Comparison of ENCODE assay signal across 8 cellular contexts in the genomic region with DNA sequence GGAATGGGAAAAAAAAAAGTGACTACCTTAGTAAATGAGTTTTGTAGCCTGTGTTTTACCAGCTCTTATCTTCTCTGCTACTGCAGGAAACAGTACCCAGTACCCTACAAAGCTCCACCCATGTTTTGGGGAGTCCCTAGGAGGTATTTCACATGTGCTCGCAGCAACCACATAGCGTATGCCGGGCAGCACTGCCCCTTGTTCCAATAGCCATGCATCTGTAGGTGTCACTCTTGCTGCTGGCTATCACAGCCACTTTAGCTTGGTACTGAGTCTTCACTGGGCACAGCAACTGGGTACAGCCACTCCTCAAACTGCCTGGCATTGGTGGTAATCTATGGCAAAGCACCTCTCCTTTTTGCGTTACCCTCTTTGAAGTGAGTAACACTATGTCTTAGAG. TPM values are rescaled to one million over a fixed set of nuclear protein-coding genes. Genes with fewer than 3 reads are reported as not detected.
DNase-seq lines count a peak whose midpoint lies in the region; ATAC-seq and TF ChIP-seq lines count a peak whose summit lies in the region.

No MANE protein-coding gene starts in this region.

- H3K4me3 ChIP-seq in SK-N-SH (ENCODE audit: low read depth in 2 of 2, low read length in 1 of 2) (no peak overlapping the region), astrocyte of the spinal cord (ENCODE audit: low read depth, low read length) (no peak overlapping the region)

- H3K9me3 ChIP-seq in SK-N-SH = no peaks in the 10 kb centered on the region

- POLR2A ChIA-PET in SK-N-SH (lab: Yijun Ruan, JAX) = no interaction called here

- peaks cover 7 to 10% of the 10 kb centered on the region in 2 experiments for H3K36me3 ChIP-seq in SK-N-SH (replicated peaks in 1 of 2; ENCODE audit: control insufficient read depth in 1 of 2, insufficient read depth in 2 of 2, low read length in 1 of 2)

- TF ChIP-seq EP300 in SK-N-SH (IDR thresholded peaks at IDR 0.05; ENCODE audit: borderline replicate concordance in 1 of 2, low read depth in 1 of 2, low read length in 1 of 2) = no peak

- no peaks in the 10 kb centered on the region for H3F3A ChIP-seq in SK-N-SH (replicated peaks; ENCODE audit: insufficient read depth)

- no peaks in the 10 kb centered on the region for H3K27me3 ChIP-seq in SK-N-SH (ENCODE audit: insufficient read depth)

- peak; percentile 56 for TF ChIP-seq RAD21 in SK-N-SH (IDR thresholded peaks at IDR 0.05; ENCODE audit: low read length)

- WGBS in SK-N-SH (ENCODE audit: low lambda C conversion rate) = 76% methylated on average over 4 of the region's 4 CpGs

- TF ChIP-seq CTCF in SK-N-SH (IDR thresholded peaks at IDR 0.05) = no peak
- TF ChIP-seq CTCF in astrocyte of the spinal cord (IDR thresholded peaks at IDR 0.05; ENCODE audit: low read depth, low read length) = peak; percentile 13

- no peak overlapping the region for H2AFZ ChIP-seq in SK-N-SH (ENCODE audit: low read depth)

- in situ Hi-C loops in astrocyte of the spinal cord (cut with HindIII; ENCODE audit: low sequenced_read_pairs) = no loop called here

- H3K9me2 ChIP-seq in SK-N-SH = no peaks in the 10 kb centered on the region

- no peak overlapping the region for H3K9ac ChIP-seq in SK-N-SH

- CTCF ChIA-PET in SK-N-SH (lab: Yijun Ruan, JAX) = interaction anchor here (1.1 to 2.3 kb wide), 3 partner anchors 13 to 355 kb away, joined by 3 to 11 read pairs (median 3); no protein-coding TSS in a partner anchor

- no peak overlapping the region for H3K27ac ChIP-seq in SK-N-SH (ENCODE audit: low read depth in 2 of 2, low read length in 1 of 2)

- H3K4me2 ChIP-seq in SK-N-SH = no peak overlapping the region

- no peak for ATAC-seq in SK-N-SH treated with all-trans-retinoic acid at 6 μM for 48 hours

- H3K4me1 ChIP-seq in SK-N-SH (ENCODE audit: control insufficient read depth in 1 of 2, insufficient read depth in 2 of 2, low read depth in 1 of 2, low read length in 1 of 2) = peaks cover 7 to 21% of the 10 kb centered on the region in 2 experiments; a peak in 2 of 4 replicates

- H3K79me2 ChIP-seq in SK-N-SH (ENCODE audit: insufficient read depth) = peaks cover 9% of the 10 kb centered on the region; the same call in 1 of the 2 replicates

- DNase-seq in SK-N-SH = peak; percentile 19
- DNase-seq in NCI-H1930 (lab: John Stamatoyannopoulos, UW) = peak; percentile 33 to 49
- DNase-seq in astrocyte of the spinal cord (ENCODE audit: low read depth, low spot score) = no peak
- DNase-seq in pons (ENCODE audit: low spot score) = peak; percentile 48
- no peak for DNase-seq in SKM-1 (lab: John Stamatoyannopoulos, UW; ENCODE audit: unreplicated experiment)
- DNase-seq in NCI-H1048 (lab: John Stamatoyannopoulos, UW) = no peak
- no peak for DNase-seq in glomerular visceral epithelial cell (ENCODE audit: extremely low spot score)

- no peaks in the 10 kb centered on the region for H4K20me1 ChIP-seq in SK-N-SH (ENCODE audit: insufficient read depth)

TF ChIP-seq in SK-N-SH, 30 proteins besides CTCF, POLR2A, EP300 and RAD21 (continues in another document):
- no peak for TF ChIP-seq MEF2A (IDR thresholded peaks at IDR 0.05; ENCODE audit: borderline replicate concordance, low read depth)
- TF ChIP-seq YY1 (IDR thresholded peaks at IDR 0.05; ENCODE audit: low read depth) = no peak
- no peak for TF ChIP-seq JUND (IDR thresholded peaks at IDR 0.05)
- no peak for TF ChIP-seq TAF1 (IDR thresholded peaks at IDR 0.05; ENCODE audit: borderline replicate concordance, low read depth, low read length)
- TF ChIP-seq RCOR1 (IDR thresholded peaks at IDR 0.05; ENCODE audit: low read length) = no peak
- no peak for TF ChIP-seq FOSL2 (IDR thresholded peaks at IDR 0.05; ENCODE audit: borderline replicate concordance, low read depth)
- TF ChIP-seq CHD2 (IDR thresholded peaks at IDR 0.05; ENCODE audit: low read length, partially characterized antibody) = no peak
- TF ChIP-seq, protein P1, sequence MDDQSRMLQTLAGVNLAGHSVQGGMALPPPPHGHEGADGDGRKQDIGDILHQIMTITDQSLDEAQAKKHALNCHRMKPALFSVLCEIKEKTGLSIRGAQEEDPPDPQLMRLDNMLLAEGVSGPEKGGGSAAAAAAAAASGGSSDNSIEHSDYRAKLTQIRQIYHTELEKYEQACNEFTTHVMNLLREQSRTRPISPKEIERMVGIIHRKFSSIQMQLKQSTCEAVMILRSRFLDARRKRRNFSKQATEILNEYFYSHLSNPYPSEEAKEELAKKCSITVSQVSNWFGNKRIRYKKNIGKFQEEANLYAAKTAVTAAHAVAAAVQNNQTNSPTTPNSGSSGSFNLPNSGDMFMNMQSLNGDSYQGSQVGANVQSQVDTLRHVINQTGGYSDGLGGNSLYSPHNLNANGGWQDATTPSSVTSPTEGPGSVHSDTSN (IDR thresholded peaks at IDR 0.05) = no peak
- TF ChIP-seq MXI1 (IDR thresholded peaks at IDR 0.05; ENCODE audit: low read depth, low read length) = no peak
- TF ChIP-seq ZBTB33 (IDR thresholded peaks at IDR 0.05; ENCODE audit: borderline replicate concordance, low read depth) = no peak
- TF ChIP-seq SIN3A (IDR thresholded peaks at IDR 0.05; ENCODE audit: borderline replicate concordance, low read depth, low read length) = no peak

TF ChIP-seq in SK-N-SH treated with all-trans-retinoic acid at 6 μM for 48 hours, 23 proteins besides CTCF, POLR2A, EP300 and RAD21:
- TF ChIP-seq CSRNP3 (CRISPR knock-in tag; IDR thresholded peaks at IDR 0.05) (no peak), ISL1 (CRISPR knock-in tag; IDR thresholded peaks at IDR 0.05) (no peak), GLIS3 (CRISPR knock-in tag; IDR thresholded peaks at IDR 0.05) (no peak), ZC3H10 (CRISPR knock-in tag; IDR thresholded peaks at IDR 0.05) (no peak), POU6F1 (CRISPR knock-in tag; IDR thresholded peaks at IDR 0.05; ENCODE audit: borderline replicate concordance, low read depth) (no peak)
- TF ChIP-seq, protein P2, sequence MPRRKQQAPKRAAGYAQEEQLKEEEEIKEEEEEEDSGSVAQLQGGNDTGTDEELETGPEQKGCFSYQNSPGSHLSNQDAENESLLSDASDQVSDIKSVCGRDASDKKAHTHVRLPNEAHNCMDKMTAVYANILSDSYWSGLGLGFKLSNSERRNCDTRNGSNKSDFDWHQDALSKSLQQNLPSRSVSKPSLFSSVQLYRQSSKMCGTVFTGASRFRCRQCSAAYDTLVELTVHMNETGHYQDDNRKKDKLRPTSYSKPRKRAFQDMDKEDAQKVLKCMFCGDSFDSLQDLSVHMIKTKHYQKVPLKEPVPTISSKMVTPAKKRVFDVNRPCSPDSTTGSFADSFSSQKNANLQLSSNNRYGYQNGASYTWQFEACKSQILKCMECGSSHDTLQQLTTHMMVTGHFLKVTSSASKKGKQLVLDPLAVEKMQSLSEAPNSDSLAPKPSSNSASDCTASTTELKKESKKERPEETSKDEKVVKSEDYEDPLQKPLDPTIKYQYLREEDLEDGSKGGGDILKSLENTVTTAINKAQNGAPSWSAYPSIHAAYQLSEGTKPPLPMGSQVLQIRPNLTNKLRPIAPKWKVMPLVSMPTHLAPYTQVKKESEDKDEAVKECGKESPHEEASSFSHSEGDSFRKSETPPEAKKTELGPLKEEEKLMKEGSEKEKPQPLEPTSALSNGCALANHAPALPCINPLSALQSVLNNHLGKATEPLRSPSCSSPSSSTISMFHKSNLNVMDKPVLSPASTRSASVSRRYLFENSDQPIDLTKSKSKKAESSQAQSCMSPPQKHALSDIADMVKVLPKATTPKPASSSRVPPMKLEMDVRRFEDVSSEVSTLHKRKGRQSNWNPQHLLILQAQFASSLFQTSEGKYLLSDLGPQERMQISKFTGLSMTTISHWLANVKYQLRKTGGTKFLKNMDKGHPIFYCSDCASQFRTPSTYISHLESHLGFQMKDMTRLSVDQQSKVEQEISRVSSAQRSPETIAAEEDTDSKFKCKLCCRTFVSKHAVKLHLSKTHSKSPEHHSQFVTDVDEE (CRISPR knock-in tag; IDR thresholded peaks at IDR 0.05) = no peak
TF ChIP-seq in SK-N-SH treated with all-trans-retinoic acid at 6 μM for 48 hours: peak in this region for 0.

RNA-seq across cellular contexts. Expression of gene MDM1, which starts 2.0 kb away (rescaled TPM):
- polyA plus RNA-seq in SK-N-SH (2012; rRNA removed) = 7.4 and 11.2 TPM in 2 replicates
- 4.4 and 4.6 TPM in 2 replicates for polyA plus RNA-seq in SK-N-SH (2012; cell fraction: cytosol; rRNA removed)
- 18.5 and 41.5 TPM in 2 replicates for polyA plus RNA-seq in SK-N-SH (2012; cell fraction: nucleus; rRNA removed)

Comparison
In these comparisons a context has a peak if more than half of its experiments do, and no peak if none do; other contexts are left out.
1. DNase-seq: peak in SK-N-SH (single experiment), NCI-H1930 (2 of 2) and pons (single experiment); none in astrocyte of the spinal cord (single experiment), SKM-1 (single experiment), NCI-H1048 (single experiment) and glomerular visceral epithelial cell (single experiment).